In the genomic region with DNA sequence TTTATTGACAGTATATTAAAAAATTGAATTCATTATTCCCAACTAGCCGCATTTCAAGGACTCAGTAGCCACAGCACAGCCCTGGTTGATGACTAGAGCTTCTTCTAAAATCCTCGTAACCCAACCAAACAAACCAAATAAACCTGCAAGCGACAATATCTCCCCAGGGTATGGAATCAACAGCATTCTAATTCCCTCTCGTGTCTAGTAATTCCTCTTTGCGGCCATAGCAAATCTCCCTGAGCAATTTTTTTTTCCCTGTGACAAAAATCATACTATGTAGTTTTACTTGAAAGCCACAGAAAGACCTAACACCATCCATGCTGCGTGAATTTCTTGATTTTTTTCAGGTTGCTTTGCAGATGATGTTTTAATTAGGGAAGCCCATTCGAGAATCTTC, we compare ENCODE assay signal across 14 cellular contexts.
DNase-seq lines count a peak whose midpoint lies in the region; ATAC-seq and TF ChIP-seq lines count a peak whose summit lies in the region.
"Had no signal": no experiment of that assay in that cellular context is flagged by ENCODE, and none has a peak within 500 bp of the region (broad histone marks: within the 10 kb centered on the region; RNA-seq: fewer than 3 reads in every experiment).

No MANE protein-coding gene starts in this region.

- H3K4ac ChIP-seq in IMR-90 (ENCODE audit: low read depth, low read length) = peak overlapping the region; percentile 54

- H3K4me3 Mint-ChIP-seq in nephron = no peak overlapping the region
- H3K4me3 Mint-ChIP-seq in Calu3 (ENCODE audit: low read depth, unreplicated experiment) = no peak overlapping the region

- H3K27me3 ChIP-seq in IMR-90 (ENCODE audit: control insufficient read depth, insufficient read depth, low read length) = no peaks in the 10 kb centered on the region
- no peaks in the 10 kb centered on the region for H3K27me3 ChIP-seq in skeletal muscle satellite cell (ENCODE audit: control insufficient read depth, insufficient read depth, low read length)
- H3K27me3 ChIP-seq: Peyer's patch had no signal

- H3K27ac ChIP-seq in IMR-90 (ENCODE audit: insufficient read depth, low read length) (no peak overlapping the region; the same call in 1 of the 2 replicates), epithelial cell of prostate (peak overlapping the region; percentile 12)

- intact Hi-C loops in IMR-90 (cut with micrococcal nuclease) = no loop called here
- intact Hi-C loops in Calu3 (cut with micrococcal nuclease; ENCODE audit: unreplicated experiment) = no loop called here

- H3K27ac Mint-ChIP-seq in nephron (peak overlapping the region; percentile 55 to 71 (median 65)), Calu3 (ENCODE audit: unreplicated experiment) (no peak overlapping the region)

- no TSS peak for BruUV-seq in IMR-90 (replicated peaks; lab: Mats Ljungman, UMichigan)
- no TSS peak for BruUV-seq in Calu3 (replicated peaks; lab: Mats Ljungman, UMichigan)

- peak overlapping the region; percentile 28 for H2BK5ac ChIP-seq in IMR-90 (ENCODE audit: low read depth, low read length, poor library complexity, severe bottlenecking)

- H2AK5ac ChIP-seq in IMR-90 (ENCODE audit: low read depth, low read length) = 0 out of 2 replicates have a peak overlapping the region, but pooled peaks have one; percentile 39

- no peaks in the 10 kb centered on the region for H3K79me1 ChIP-seq in IMR-90 (ENCODE audit: low read depth in 1 of 2, low read length in 2 of 2)

- peak overlapping the region; percentile 76; the same call in 1 of the 2 replicates for H3K18ac ChIP-seq in IMR-90 (ENCODE audit: low read depth, low read length)

- no peak overlapping the region for H2AFZ ChIP-seq in IMR-90 (replicated peaks; ENCODE audit: low read length, poor library complexity)

- H3K9ac ChIP-seq in IMR-90 (ENCODE audit: low read depth, low read length) (no peak overlapping the region), skeletal muscle satellite cell (ENCODE audit: low read depth, low read length) (no peak overlapping the region)

- no peak for ATAC-seq in IMR-90 (ENCODE audit: low read depth)

- dilution Hi-C loops in IMR-90 (cut with HindIII; ENCODE audit: low sequenced_read_pairs, unreplicated experiment) = no loop called here

- H3K4me2 ChIP-seq in IMR-90 (ENCODE audit: low read depth, low read length) (peak overlapping the region; percentile 58; the same call in 1 of the 2 replicates), skeletal muscle satellite cell (ENCODE audit: low read length) (peak overlapping the region; percentile 71)

- peak overlapping the region; percentile 81; the same call in 1 of the 2 replicates for H4K91ac ChIP-seq in IMR-90 (ENCODE audit: insufficient read depth, low read depth, low read length)

- H3K27me3 Mint-ChIP-seq in nephron (ENCODE audit: low read depth) (peaks cover 5% of the 10 kb centered on the region), Calu3 (ENCODE audit: unreplicated experiment) (no peaks in the 10 kb centered on the region)

- H3K4me3 ChIP-seq in IMR-90 (ENCODE audit: insufficient read depth, low read depth, low read length) (no peak overlapping the region), skeletal muscle satellite cell (ENCODE audit: low read length) (no peak overlapping the region)
- H3K4me3 ChIP-seq: HAP-1, Peyer's patch had no signal

- peak overlapping the region; percentile 13; the same call in 1 of the 2 replicates for H3K56ac ChIP-seq in IMR-90 (ENCODE audit: extremely low read depth, insufficient read depth, low read length)

- H3K36me3 ChIP-seq in IMR-90 (ENCODE audit: control insufficient read depth, insufficient read depth, low read length) (no peaks in the 10 kb centered on the region), skeletal muscle satellite cell (ENCODE audit: insufficient read depth, low read length) (no peaks in the 10 kb centered on the region)
- H3K36me3 ChIP-seq: HAP-1, Peyer's patch had no signal

- no peaks in the 10 kb centered on the region for H4K20me1 ChIP-seq in IMR-90 (ENCODE audit: insufficient read depth, low read length)

- peak overlapping the region; percentile 63; the same call in 1 of the 2 replicates for H3K23ac ChIP-seq in IMR-90 (ENCODE audit: low read depth, low read length)

- TF ChIP-seq CTCF in IMR-90 (conservative IDR thresholded peaks at IDR 0.05; ENCODE audit: low read depth, low read length) (no peak), nephron (IDR thresholded peaks at IDR 0.05; ENCODE audit: unreplicated experiment in 3 of 3) (no peak), Calu3 (IDR thresholded peaks at IDR 0.05; ENCODE audit: unreplicated experiment) (no peak)

- H3K4me1 Mint-ChIP-seq in nephron (peaks cover 9% of the 10 kb centered on the region), Calu3 (ENCODE audit: low read depth, unreplicated experiment) (peaks cover 10% of the 10 kb centered on the region)

- H2BK15ac ChIP-seq in IMR-90 (ENCODE audit: low read depth, low read length) = peak overlapping the region; percentile 94; the same call in 1 of the 3 replicates

- no peak for TF ChIP-seq POLR2A in IMR-90 (IDR thresholded peaks at IDR 0.05; ENCODE audit: low read depth, low read length)

- no peak overlapping the region for H2AK9ac ChIP-seq in IMR-90 (replicated peaks; ENCODE audit: low read depth, low read length, poor library complexity)

- peak overlapping the region; percentile 29 to 66; a peak in 2 of 4 replicates for H4K8ac ChIP-seq in IMR-90 (ENCODE audit: low read depth in 2 of 2, low read length in 2 of 2)

- H3K9me3 ChIP-seq in IMR-90 (ENCODE audit: control insufficient read depth, insufficient read depth, low read length) = no peaks in the 10 kb centered on the region
- no peaks in the 10 kb centered on the region for H3K9me3 ChIP-seq in skeletal muscle satellite cell (replicated peaks; ENCODE audit: low read length)
- H3K9me3 ChIP-seq: HAP-1, Peyer's patch had no signal

- no peaks in the 10 kb centered on the region for H3K9me1 ChIP-seq in IMR-90 (ENCODE audit: insufficient read depth, low read length)

- H2BK120ac ChIP-seq in IMR-90 (ENCODE audit: low read depth, low read length) = peak overlapping the region; percentile 83

- peak overlapping the region; percentile 91 for H2BK20ac ChIP-seq in IMR-90 (ENCODE audit: low read depth, low read length)

- DNase-seq in IMR-90 (no peak), epithelial cell of prostate (ENCODE audit: low read depth, low spot score) (no peak), KG1 (lab: John Stamatoyannopoulos, UW) (no peak), Calu3 (no peak), midbrain (lab: John Stamatoyannopoulos, UW) (no peak)
- no peak for DNase-seq in activated T-cell treated with anti-CD3 and anti-CD28 coated beads, Interleukin-2, amount 50 U/mL, for 1 hour
- DNase-seq: NCI-H1436, NCI-H2029 treated with DMSO at 0.1 percent for 48 hours, NCI-H524, SIG-M5 had no signal

- H3K14ac ChIP-seq in IMR-90 (replicated peaks; ENCODE audit: low read depth, low read length) = peak overlapping the region; percentile 78

- POLR2A ChIA-PET in IMR-90 (lab: Charles Lee; ENCODE audit: unreplicated experiment) = interaction anchor here (0.6 kb wide), 1 partner anchor 27 kb away, joined by 3 read pairs; no protein-coding TSS in a partner anchor

- H4K5ac ChIP-seq in IMR-90 (ENCODE audit: low read depth, low read length) = no peak overlapping the region; the same call in 1 of the 2 replicates

- H3K9me3 Mint-ChIP-seq in nephron (no peaks in the 10 kb centered on the region), Calu3 (ENCODE audit: low read depth, unreplicated experiment) (no peaks in the 10 kb centered on the region)

- no CpG with 5 or more reads among the region's 7 CpGs for WGBS in IMR-90 (ENCODE audit: extremely low coverage in 2 of 2, insufficient read length in 1 of 2), 2 experiments

- in situ Hi-C loops in IMR-90 (cut with MboI; ENCODE audit: low sequenced_read_pairs) = loop anchor here (25.0 kb wide), 1 partner anchor 490 kb away; a partner anchor contains a TSS

- TF ChIP-seq RAD21 in IMR-90 (IDR thresholded peaks at IDR 0.05; ENCODE audit: low read length) = no peak

- CTCF ChIA-PET in IMR-90 (lab: Yijun Ruan, JAX) (no interaction called here), Calu3 (lab: Charles Lee) (no interaction called here)

- H3K36me3 Mint-ChIP-seq in nephron (ENCODE audit: low read depth) = no peaks in the 10 kb centered on the region
- H3K36me3 Mint-ChIP-seq in Calu3 (ENCODE audit: insufficient read depth, unreplicated experiment) = no peaks in the 10 kb centered on the region

- H3K4me1 ChIP-seq in IMR-90 (ENCODE audit: control insufficient read depth, insufficient read depth, low read length) (peaks cover 6% of the 10 kb centered on the region; the same call in 1 of the 2 replicates), skeletal muscle satellite cell (ENCODE audit: control insufficient read depth, insufficient read depth, low read length) (peaks cover 11% of the 10 kb centered on the region)

TF ChIP-seq in IMR-90, 13 proteins besides CTCF, POLR2A, EP300 and RAD21:
- TF ChIP-seq MAFK (IDR thresholded peaks at IDR 0.05; ENCODE audit: low read depth, low read length) (no peak), FOS (IDR thresholded peaks at IDR 0.05; ENCODE audit: low read depth, low read length) (no peak), NFE2L2 (IDR thresholded peaks at IDR 0.05; ENCODE audit: low read depth, low read length) (no peak), MXI1 (IDR thresholded peaks at IDR 0.05; ENCODE audit: borderline replicate concordance, low read depth, low read length) (no peak), MAZ (IDR thresholded peaks at IDR 0.05; ENCODE audit: borderline replicate concordance, low read depth, low read length) (no peak)
